1 cellular context compared by ENCODE assay signal in the genomic region with DNA sequence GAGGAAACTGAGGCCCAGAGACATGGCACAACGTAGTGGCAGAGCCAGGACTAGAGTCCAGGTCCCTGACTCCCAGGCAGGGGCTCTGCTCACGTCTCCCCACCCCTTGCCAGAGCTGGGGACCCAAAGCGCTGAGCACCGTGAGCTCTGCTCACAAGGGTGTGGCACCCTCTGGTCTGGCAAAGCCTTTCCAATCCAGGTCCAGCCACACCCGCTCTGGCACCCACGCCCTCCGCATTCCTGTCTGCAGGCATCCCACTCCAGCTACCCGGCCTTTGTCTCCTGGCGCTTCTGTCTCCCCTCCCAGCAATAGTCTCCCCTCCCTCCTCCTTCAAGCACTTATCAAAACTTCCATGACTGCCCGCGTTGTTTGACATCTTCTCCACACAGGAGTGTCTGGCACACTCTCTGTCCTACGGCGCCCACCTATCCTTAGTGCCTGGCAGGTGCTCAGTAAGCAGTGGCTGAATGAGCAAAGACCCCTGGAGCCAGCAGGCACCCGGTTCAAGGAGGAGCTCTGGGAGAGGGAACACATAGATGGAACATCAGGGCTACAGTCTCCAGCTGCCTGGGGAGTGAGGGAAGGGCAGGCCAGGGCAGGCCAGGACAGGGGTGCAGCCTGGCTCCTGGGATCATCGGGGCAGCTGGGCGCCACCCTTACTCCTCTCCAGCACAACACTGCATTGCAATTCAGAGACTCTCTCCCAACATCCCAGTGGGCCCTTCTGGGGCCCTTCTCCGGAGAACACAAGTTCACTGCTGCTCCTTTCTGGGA.
A peak's percentile ranks its signal among the peaks of the same experiment; 100 is the strongest.
TF ChIP-seq lines count a peak whose summit lies in the region.

No MANE protein-coding gene starts in this region.

TF ChIP-seq in HEK293, 187 proteins besides CTCF, POLR2A, EP300 and RAD21:
- TF ChIP-seq ZNF785 (tag by site-specific recombination; IDR thresholded peaks at IDR 0.05) (no peak), KLF1 (tag by site-specific recombination; IDR thresholded peaks at IDR 0.05) (peak; percentile 99), ZNF610 (tag by site-specific recombination; IDR thresholded peaks at IDR 0.05; ENCODE audit: borderline replicate concordance) (no peak)
